In the genomic region with DNA sequence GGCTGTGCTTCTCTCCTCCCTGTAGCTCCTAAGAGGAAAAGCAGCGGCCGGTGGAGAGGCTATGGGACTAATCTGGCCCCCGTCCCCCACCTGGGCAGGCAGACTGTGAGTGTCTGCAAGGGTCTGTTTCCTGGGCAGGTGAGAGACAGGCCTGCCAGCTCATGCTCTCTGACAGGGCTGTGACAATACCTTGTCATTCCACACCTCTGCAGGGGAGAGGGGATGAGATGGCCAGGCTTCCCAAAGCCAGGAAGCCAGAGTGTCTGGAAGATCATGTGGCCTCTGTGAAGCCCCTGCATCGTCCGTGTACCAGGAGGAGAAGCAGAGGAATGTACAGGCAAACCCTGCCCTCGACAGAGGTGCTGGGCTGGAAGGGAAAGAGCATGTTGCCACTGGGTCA, we compare ENCODE assay signal across 32 cellular contexts.
DNase-seq lines count a peak whose midpoint lies in the region; ATAC-seq, FAIRE-seq and TF ChIP-seq lines count a peak whose summit lies in the region.
"Had no signal": no experiment of that assay in that cellular context is flagged by ENCODE, and none has a peak within 500 bp of the region (broad histone marks: within the 10 kb centered on the region; RNA-seq: fewer than 3 reads in every experiment).

No MANE protein-coding gene starts in this region.

- no TSS peak for BruUV-seq in HepG2 (replicated peaks; lab: Mats Ljungman, UMichigan)

- no peaks in the 10 kb centered on the region for H3K9me3 ChIP-seq in HepG2 (ENCODE audit: low read length)
- H3K9me3 ChIP-seq in right lobe of liver = no peaks in the 10 kb centered on the region
- H3K9me3 ChIP-seq in body of pancreas = no peaks in the 10 kb centered on the region
- H3K9me3 ChIP-seq in mesodermal cell (ENCODE audit: control insufficient read depth, low read length) = no peaks in the 10 kb centered on the region
- H3K9me3 ChIP-seq: colonic mucosa, HAP-1, lower lobe of right lung, SJCRH30, thyroid gland, uterus had no signal

- no peak for DNase-seq in HepG2 (ENCODE audit: low spot score)
- no peak for DNase-seq in right lobe of liver
- peak in 1 of 4 donors; percentile 34 for DNase-seq in body of pancreas
- no peak for DNase-seq in OCI-M2 (lab: John Stamatoyannopoulos, UW; ENCODE audit: unreplicated experiment)
- DNase-seq in stimulated activated CD4-positive, alpha-beta T cell treated with anti-CD3 and anti-CD28 coated beads, Interleukin-1b, Interleukin-23, amount 100 ng/mL, for 48 hours = no peak
- DNase-seq in NCI-H1436 treated with DMSO at 0.1 percent for 48 hours (lab: John Stamatoyannopoulos, UW) = no peak
- DNase-seq: activated CD4-positive, alpha-beta T cell treated with anti-CD3 and anti-CD28 coated beads, Interleukin-2, amount 10 ng/mL, durations not matched to agents 7 days and 5 days; activated effector memory CD4-positive, alpha-beta T cell treated with Interleukin-2 at 50 U/mL for 16 hours; AML-193; CD4-positive, CD25-positive, alpha-beta regulatory T cell; colonic mucosa; effector memory CD4-positive, alpha-beta T cell; IMR-90; lower lobe of right lung; MV-4-11; NCI-H1436; NCI-H2107; NCI-H345; RPMI8226; SJCRH30; small intestine; stimulated activated CD8-positive, alpha-beta memory T cell treated with anti-CD3 and anti-CD28 coated beads, Interleukin-4, amount 100 ng/mL, for 48 hours; stimulated activated naive CD8-positive, alpha-beta T cell treated with anti-CD3 and anti-CD28 coated beads, Interleukin-15, amount 100 ng/mL, for 72 hours; SW 1271; T1000; thyroid gland; uterus had no signal

- H3K27ac ChIP-seq in HepG2 (ENCODE audit: extremely low read length, insufficient read depth, low read length) (no peak overlapping the region), right lobe of liver (no peak overlapping the region), body of pancreas (peak overlapping the region; percentile 50 to 83 (median 68)), mesodermal cell (ENCODE audit: low read depth, low read length, severe bottlenecking) (peak overlapping the region; percentile 29)
- H3K27ac ChIP-seq: colonic mucosa, lower lobe of right lung, SJCRH30, thyroid gland, uterus had no signal

- TF ChIP-seq CTCF in HepG2 (CRISPR knock-in tag; IDR thresholded peaks at IDR 0.05) (no peak), right lobe of liver (IDR thresholded peaks at IDR 0.05) (no peak), body of pancreas (IDR thresholded peaks at IDR 0.05) (no peak)

- intact Hi-C loops in HepG2 (cut with micrococcal nuclease; ENCODE audit: unreplicated experiment) (loop anchor here (10.0 kb wide), 1 partner anchor 148 kb away; no protein-coding TSS in a partner anchor), right lobe of liver (cut with DNase I) (no loop called here), body of pancreas (cut with DNase I) (no loop called here)

- no peak overlapping the region for H3K9ac ChIP-seq in HepG2 (ENCODE audit: insufficient read depth, low read depth, low read length)

- H3K4me3 ChIP-seq in HepG2 (replicated peaks in 1 of 3; ENCODE audit: insufficient read depth in 1 of 3, low read depth in 2 of 3, low read length in 3 of 3) (no peak overlapping the region), right lobe of liver (no peak overlapping the region), body of pancreas (no peak overlapping the region), mesodermal cell (ENCODE audit: extremely low read depth, insufficient read depth, low read length, poor library complexity, severe bottlenecking) (no peak overlapping the region)
- H3K4me3 ChIP-seq: colonic mucosa, HAP-1, lower lobe of right lung, SJCRH30, thyroid gland, uterus had no signal

- no peaks in the 10 kb centered on the region for H3K36me3 ChIP-seq in HepG2 (replicated peaks in 1 of 2; ENCODE audit: control insufficient read depth in 1 of 2, insufficient read depth in 2 of 2, low read length in 2 of 2)
- no peaks in the 10 kb centered on the region for H3K36me3 ChIP-seq in right lobe of liver
- H3K36me3 ChIP-seq in body of pancreas (replicated peaks in 1 of 2; ENCODE audit: insufficient read depth in 1 of 2, low read depth in 2 of 2) = no peaks in the 10 kb centered on the region
- no peaks in the 10 kb centered on the region for H3K36me3 ChIP-seq in mesodermal cell (ENCODE audit: control insufficient read depth, insufficient read depth, low read length)
- H3K36me3 ChIP-seq: colonic mucosa, HAP-1, lower lobe of right lung, SJCRH30, thyroid gland, uterus had no signal

- peak; percentile 49 for ATAC-seq in HepG2
- no peak for ATAC-seq in right lobe of liver
- peak; percentile 16 for ATAC-seq in body of pancreas
- ATAC-seq in GM18909 (IDR thresholded peaks at IDR 0.05; ENCODE audit: poor library complexity, unreplicated experiment) = no peak
- ATAC-seq: activated naive CD4-positive, alpha-beta T cell treated with anti-CD3 and anti-CD28 coated beads, Interleukin-2, amount 50 U/mL, for 72 hours; lower lobe of right lung; natural killer cell treated with Interleukin-12 subunit alpha and Interleukin-12 subunit beta and Interleukin-15 and Interleukin-18, amount 100 ng/mL, for 72 hours; stimulated activated naive CD8-positive, alpha-beta T cell treated with anti-CD3 and anti-CD28 coated beads, Interleukin-15, amount 100 ng/mL, for 72 hours had no signal

- TF ChIP-seq RAD21 in HepG2 (CRISPR knock-in tag; IDR thresholded peaks at IDR 0.05) = no peak

- TF ChIP-seq POLR2A in HepG2 (IDR thresholded peaks at IDR 0.05; ENCODE audit: insufficient read depth in 1 of 2, low read depth in 2 of 2, low read length in 2 of 2) (no peak), right lobe of liver (IDR thresholded peaks at IDR 0.05) (no peak), body of pancreas (IDR thresholded peaks at IDR 0.05) (no peak)

- in situ Hi-C loops in HepG2 (cut with HindIII; ENCODE audit: extremely low pct_ligation_motif_present, low pct_unique_long_range_greater_than_20kb) = no loop called here

- CTCF ChIA-PET in HepG2 (lab: Yijun Ruan, JAX; ENCODE audit: low intra/inter-chr PET ratio, low total read pairs) = no interaction called here

- no peak for FAIRE-seq in HepG2 (lab: Jason Lieb, UNC)
- FAIRE-seq: small intestine had no signal

- H3K4me2 ChIP-seq in HepG2 (ENCODE audit: low read depth, low read length) = peak overlapping the region; percentile 54

- POLR2A ChIA-PET in HepG2 (lab: Yijun Ruan, JAX) = no interaction called here

- 4% methylated on average over 5 of the region's 6 CpGs for WGBS in HepG2 (ENCODE audit: low lambda C conversion rate)
- WGBS in right lobe of liver (ENCODE audit: insufficient coverage, low coverage, low lambda C conversion rate, missing lambda C conversion rate) = 75% methylated on average over 3 of the region's 6 CpGs
- 35 to 46% methylated on average over 2 to 6 of the region's 6 CpGs for WGBS in body of pancreas, 2 donors
- WGBS in mesodermal cell (ENCODE audit: insufficient coverage in 2 of 2), 2 experiments = 27% methylated on average over 4 to 5 of the region's 6 CpGs

- no peaks in the 10 kb centered on the region for H4K20me1 ChIP-seq in HepG2 (ENCODE audit: insufficient read depth, low read length)

- TF ChIP-seq EP300 in HepG2 (IDR thresholded peaks at IDR 0.05; ENCODE audit: low read depth in 2 of 2, low read length in 2 of 2) (no peak), HepG2 (CRISPR knock-in tag; IDR thresholded peaks at IDR 0.05; ENCODE audit: borderline replicate concordance) (no peak)

- no peaks in the 10 kb centered on the region for H3K79me2 ChIP-seq in HepG2 (ENCODE audit: insufficient read depth, low read length)

- H2AFZ ChIP-seq in HepG2 (ENCODE audit: low read length) = no peak overlapping the region

- no peaks in the 10 kb centered on the region for H3K27me3 ChIP-seq in HepG2 (ENCODE audit: control insufficient read depth in 1 of 2, insufficient read depth in 2 of 2, low read length in 2 of 2)
- H3K27me3 ChIP-seq in right lobe of liver = no peaks in the 10 kb centered on the region
- H3K27me3 ChIP-seq in body of pancreas = no peaks in the 10 kb centered on the region
- H3K27me3 ChIP-seq: colonic mucosa, SJCRH30, thyroid gland, uterus had no signal

- H3K4me1 ChIP-seq in HepG2 (ENCODE audit: insufficient read depth, low read length) (peaks cover 34% of the 10 kb centered on the region), right lobe of liver (peaks cover 0 to 3% (median 1%) of the 10 kb centered on the region in 4 donors), body of pancreas (peaks cover 44% of the 10 kb centered on the region), mesodermal cell (ENCODE audit: control insufficient read depth, insufficient read depth, low read length, poor library complexity, severe bottlenecking) (no peaks in the 10 kb centered on the region)
- H3K4me1 ChIP-seq: colonic mucosa, HAP-1, lower lobe of right lung, SJCRH30, thyroid gland, uterus had no signal

TF ChIP-seq in HepG2, 621 proteins besides CTCF, POLR2A, EP300 and RAD21 (continues in another document):
- TF ChIP-seq, protein P1, sequence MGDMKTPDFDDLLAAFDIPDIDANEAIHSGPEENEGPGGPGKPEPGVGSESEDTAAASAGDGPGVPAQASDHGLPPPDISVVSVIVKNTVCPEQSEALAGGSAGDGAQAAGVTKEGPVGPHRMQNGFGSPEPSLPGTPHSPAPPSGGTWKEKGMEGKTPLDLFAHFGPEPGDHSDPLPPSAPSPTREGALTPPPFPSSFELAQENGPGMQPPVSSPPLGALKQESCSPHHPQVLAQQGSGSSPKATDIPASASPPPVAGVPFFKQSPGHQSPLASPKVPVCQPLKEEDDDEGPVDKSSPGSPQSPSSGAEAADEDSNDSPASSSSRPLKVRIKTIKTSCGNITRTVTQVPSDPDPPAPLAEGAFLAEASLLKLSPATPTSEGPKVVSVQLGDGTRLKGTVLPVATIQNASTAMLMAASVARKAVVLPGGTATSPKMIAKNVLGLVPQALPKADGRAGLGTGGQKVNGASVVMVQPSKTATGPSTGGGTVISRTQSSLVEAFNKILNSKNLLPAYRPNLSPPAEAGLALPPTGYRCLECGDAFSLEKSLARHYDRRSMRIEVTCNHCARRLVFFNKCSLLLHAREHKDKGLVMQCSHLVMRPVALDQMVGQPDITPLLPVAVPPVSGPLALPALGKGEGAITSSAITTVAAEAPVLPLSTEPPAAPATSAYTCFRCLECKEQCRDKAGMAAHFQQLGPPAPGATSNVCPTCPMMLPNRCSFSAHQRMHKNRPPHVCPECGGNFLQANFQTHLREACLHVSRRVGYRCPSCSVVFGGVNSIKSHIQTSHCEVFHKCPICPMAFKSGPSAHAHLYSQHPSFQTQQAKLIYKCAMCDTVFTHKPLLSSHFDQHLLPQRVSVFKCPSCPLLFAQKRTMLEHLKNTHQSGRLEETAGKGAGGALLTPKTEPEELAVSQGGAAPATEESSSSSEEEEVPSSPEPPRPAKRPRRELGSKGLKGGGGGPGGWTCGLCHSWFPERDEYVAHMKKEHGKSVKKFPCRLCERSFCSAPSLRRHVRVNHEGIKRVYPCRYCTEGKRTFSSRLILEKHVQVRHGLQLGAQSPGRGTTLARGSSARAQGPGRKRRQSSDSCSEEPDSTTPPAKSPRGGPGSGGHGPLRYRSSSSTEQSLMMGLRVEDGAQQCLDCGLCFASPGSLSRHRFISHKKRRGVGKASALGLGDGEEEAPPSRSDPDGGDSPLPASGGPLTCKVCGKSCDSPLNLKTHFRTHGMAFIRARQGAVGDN (CRISPR knock-in tag; IDR thresholded peaks at IDR 0.05) = peak; percentile 25; the same call in 1 of the 2 replicates

Comparison
In these comparisons a context has a peak if more than half of its experiments do, and no peak if none do; other contexts are left out.
1. ATAC-seq: peak in HepG2 (single experiment) and body of pancreas (single experiment); none in right lobe of liver (0 of 4) and GM18909 (single experiment).
2. H3K27ac ChIP-seq: peak in body of pancreas (4 of 4) and mesodermal cell (single experiment); none in HepG2 (single experiment) and right lobe of liver (0 of 3).